In the genomic region with DNA sequence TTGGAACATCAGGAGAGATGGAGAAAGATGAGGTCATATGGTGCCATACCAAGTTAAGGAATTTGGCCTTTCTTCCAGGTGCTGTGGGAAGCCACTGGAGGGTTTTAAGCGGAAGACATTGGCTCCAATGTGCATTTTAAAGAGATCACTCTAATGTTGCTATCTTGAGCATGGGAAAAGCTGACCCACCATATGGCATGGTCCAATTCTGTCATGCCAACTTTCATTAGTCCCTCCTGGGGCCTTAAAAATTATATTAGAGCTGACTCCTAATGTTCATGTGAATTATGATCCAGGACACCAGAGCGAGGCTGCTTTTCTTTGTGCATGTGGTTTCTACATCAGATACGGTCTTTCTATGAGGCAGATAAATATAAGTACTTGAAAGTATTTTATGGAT, we compare ENCODE assay signal across 3 cellular contexts.
"Had no signal": no experiment of that assay in that cellular context is flagged by ENCODE, and none has a peak within 500 bp of the region (broad histone marks: within the 10 kb centered on the region; RNA-seq: fewer than 3 reads in every experiment).

No MANE protein-coding gene starts in this region.

- DNase-seq: GDM1, GF-D8 had no signal

- ATAC-seq: GM12878 had no signal
